Comparison of ENCODE assay signal across 8 cellular contexts in the genomic region with DNA sequence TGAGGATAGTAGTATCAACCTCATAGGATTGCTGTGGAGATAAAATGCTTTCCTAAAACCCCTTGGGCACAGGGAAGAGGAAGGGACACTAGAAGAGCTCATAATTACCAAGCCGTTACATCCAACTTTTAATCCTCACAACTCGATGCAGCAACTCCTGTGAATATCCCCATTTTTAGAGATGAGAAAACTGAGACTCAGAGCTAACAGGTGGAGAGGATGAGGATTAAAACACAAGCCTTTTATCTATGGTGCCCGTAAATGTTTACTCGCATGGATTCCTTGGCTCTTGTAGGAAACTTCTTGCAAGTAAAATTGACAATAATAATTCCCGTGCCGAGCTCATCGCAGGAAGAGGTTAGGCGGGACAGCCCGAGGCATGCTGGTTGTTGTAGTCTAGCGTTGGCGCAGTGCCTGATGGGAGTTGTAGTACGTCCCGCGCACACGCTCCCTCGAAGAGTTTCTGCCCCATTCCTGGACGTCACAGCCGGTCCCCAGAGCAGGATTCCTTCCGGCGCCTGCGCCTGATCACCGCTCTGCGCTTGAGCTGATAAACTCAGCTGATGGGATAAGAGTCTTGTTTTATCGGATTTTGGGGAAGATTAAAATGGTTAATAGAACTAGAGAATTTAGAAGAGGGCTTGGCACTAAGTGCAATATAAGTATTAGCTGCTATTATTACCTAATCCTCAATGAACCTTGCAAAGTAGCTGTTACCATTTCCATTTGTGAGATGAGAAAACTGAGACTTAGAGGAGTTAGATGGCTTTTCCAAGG. TPM values are rescaled to one million over a fixed set of nuclear protein-coding genes. Genes with fewer than 3 reads are reported as not detected.
DNase-seq lines count a peak whose midpoint lies in the region; ATAC-seq and TF ChIP-seq lines count a peak whose summit lies in the region.

No MANE protein-coding gene starts in this region.

- no peak for TF ChIP-seq CTCF in HFF-Myc (IDR thresholded peaks at IDR 0.05; ENCODE audit: low read depth, low read length, missing control alignments)
- TF ChIP-seq CTCF in gastroesophageal sphincter (IDR thresholded peaks at IDR 0.05) = no peak

- no peaks in the 10 kb centered on the region for H3K9me3 Mint-ChIP-seq in activated naive CD4-positive, alpha-beta T cell treated with anti-CD3 and anti-CD28 coated beads for 36 hours

- no peak for TF ChIP-seq EP300 in gastroesophageal sphincter (IDR thresholded peaks at IDR 0.05)

- H3K4me3 Mint-ChIP-seq in activated naive CD4-positive, alpha-beta T cell treated with anti-CD3 and anti-CD28 coated beads for 36 hours = peak overlapping the region; percentile 89

- ATAC-seq in gastroesophageal sphincter = peak; percentile 95

- H3K27ac ChIP-seq in SJSA1 (peak overlapping the region; percentile 28; the same call in 1 of the 2 replicates), gastroesophageal sphincter (peak overlapping the region; percentile 68 to 98 (median 92))

- peak overlapping the region; percentile 86 for H3K27ac Mint-ChIP-seq in activated naive CD4-positive, alpha-beta T cell treated with anti-CD3 and anti-CD28 coated beads for 36 hours

- peaks cover 44% of the 10 kb centered on the region for H3K4me1 Mint-ChIP-seq in activated naive CD4-positive, alpha-beta T cell treated with anti-CD3 and anti-CD28 coated beads for 36 hours (ENCODE audit: low read depth)

- peaks cover 13% of the 10 kb centered on the region for H3K36me3 ChIP-seq in SJSA1
- H3K36me3 ChIP-seq in gastroesophageal sphincter = no peaks in the 10 kb centered on the region

- no peaks in the 10 kb centered on the region for H3K27me3 ChIP-seq in SJSA1 (replicated peaks)
- no peaks in the 10 kb centered on the region for H3K27me3 ChIP-seq in gastroesophageal sphincter

- H3K27me3 Mint-ChIP-seq in activated naive CD4-positive, alpha-beta T cell treated with anti-CD3 and anti-CD28 coated beads for 36 hours (ENCODE audit: low read depth) = no peaks in the 10 kb centered on the region

- WGBS in gastroesophageal sphincter (ENCODE audit: low coverage in 1 of 2), 2 donors = 0% methylated on average over 2 to 21 of the region's 24 CpGs

- H3K36me3 Mint-ChIP-seq in activated naive CD4-positive, alpha-beta T cell treated with anti-CD3 and anti-CD28 coated beads for 36 hours (ENCODE audit: low read depth) = peaks cover 3% of the 10 kb centered on the region

- no peak for TF ChIP-seq POLR2A in gastroesophageal sphincter (IDR thresholded peaks at IDR 0.05)

- CTCF ChIA-PET in activated naive CD4-positive, alpha-beta T cell treated with anti-CD3 and anti-CD28 coated beads for 36 hours (lab: Charles Lee) = interaction anchor here (0.5 to 10.2 kb wide), 13 partner anchors 18 to 348 kb away, joined by 3 to 164 read pairs (median 4); partner anchors contain the start of gene PEDS1

- intact Hi-C loops in activated naive CD4-positive, alpha-beta T cell treated with anti-CD3 and anti-CD28 coated beads for 36 hours (cut with micrococcal nuclease) = loop anchor here (1.0 to 10.0 kb wide), 4 partner anchors 32 to 619 kb away; partner anchors contain the start of genes PARD6B and PEDS1

- H3K9me3 ChIP-seq in SJSA1 (replicated peaks) (no peaks in the 10 kb centered on the region), gastroesophageal sphincter (no peaks in the 10 kb centered on the region)

- H3K4me3 ChIP-seq in HFF-Myc (replicated peaks; ENCODE audit: low read depth, low read length) (peak overlapping the region; percentile 58), SJSA1 (peak overlapping the region; percentile 39), gastroesophageal sphincter (peak overlapping the region; percentile 51 to 58)

- H3K4me1 ChIP-seq in SJSA1 (replicated peaks) (peaks cover 32% of the 10 kb centered on the region), gastroesophageal sphincter (peaks cover 3 to 51% (median 33%) of the 10 kb centered on the region in 3 donors)

- DNase-seq in GM04503 (ENCODE audit: low read depth) (peak; percentile 76), HFF-Myc (ENCODE audit: extremely low read depth, low read depth) (peak; percentile 95), MV-4-11 (lab: John Stamatoyannopoulos, UW) (peak; percentile 93), SJSA1 (ENCODE audit: low read depth in 1 of 2, low spot score in 2 of 2) (peak; percentile 79 to 95), non-pigmented ciliary epithelial cell (ENCODE audit: low read depth) (peak; percentile 94), superior temporal gyrus (ENCODE audit: extremely low spot score) (peak; percentile 99)
- peak; percentile 96 for DNase-seq in activated naive CD4-positive, alpha-beta T cell treated with anti-CD3 and anti-CD28 coated beads for 36 hours

RNA-seq across cellular contexts. Expression of gene UBE2V1, which starts 2.8 kb away (rescaled TPM):
- 45.4 and 51.1 TPM in 2 replicates for total RNA-seq in SJSA1 (2014; rRNA removed; shearing (Covaris generic))
- 100 to 1,000 TPM; 124 to 137 TPM for total RNA-seq in activated naive CD4-positive, alpha-beta T cell treated with anti-CD3 and anti-CD28 coated beads for 36 hours
- 100 to 1,000 TPM in 2 of 4 donors, 10 to 100 TPM in 2; 69.3 to 110 (median 87.9) TPM for total RNA-seq in gastroesophageal sphincter

RNA-seq across cellular contexts. Expression of gene PEDS1, which starts 37.7 kb away (rescaled TPM):
- total RNA-seq in SJSA1 (2014; rRNA removed; shearing (Covaris generic)) = 24.8 and 43.5 TPM in 2 replicates
- 10 to 100 TPM; 10.4 to 11.2 TPM for total RNA-seq in activated naive CD4-positive, alpha-beta T cell treated with anti-CD3 and anti-CD28 coated beads for 36 hours
- total RNA-seq in gastroesophageal sphincter = 10 to 100 TPM; 24.1 to 46.3 (median 31.8) TPM

Comparison
In these comparisons a context has a peak if more than half of its experiments do, and no peak if none do; other contexts are left out.
1. Peak in every context shown above with its lines: DNase-seq, ATAC-seq, H3K4me3 ChIP-seq and H3K27ac ChIP-seq.